In the genomic region with DNA sequence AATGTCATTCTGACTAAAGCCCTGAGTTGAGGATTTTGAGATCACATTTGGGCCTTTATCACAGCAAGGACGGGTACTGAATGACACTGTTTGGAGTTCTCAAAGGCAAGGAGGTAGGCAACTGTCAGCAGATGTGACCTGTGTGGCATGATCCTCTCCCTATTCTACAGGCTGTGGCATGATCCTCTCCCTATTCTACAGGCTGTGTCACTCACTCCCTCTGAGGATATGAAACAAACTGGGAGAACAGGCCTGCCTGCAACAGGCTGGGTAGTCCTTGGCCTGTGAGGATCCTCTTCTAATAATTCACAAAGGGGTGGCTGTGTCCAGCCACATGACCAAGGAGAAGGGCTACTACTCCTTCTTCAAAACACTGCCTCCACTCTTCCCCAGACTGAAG, we compare ENCODE assay signal across 9 cellular contexts.
"Had no signal": no experiment of that assay in that cellular context is flagged by ENCODE, and none has a peak within 500 bp of the region (broad histone marks: within the 10 kb centered on the region; RNA-seq: fewer than 3 reads in every experiment).

No MANE protein-coding gene starts in this region.

- H3K4me3 Mint-ChIP-seq: GM23338, H9, IgD-negative memory B cell had no signal

- H3K4me3 ChIP-seq: GM23338 had no signal

- H3K4me1 Mint-ChIP-seq: GM23338, IgD-negative memory B cell had no signal

- H2AFZ ChIP-seq: GM23338 had no signal

- H3K27ac Mint-ChIP-seq: GM23338, H9, IgD-negative memory B cell had no signal

- DNase-seq: H9, HCEC 1CT, KBM-7 had no signal

- H3K27ac ChIP-seq: HL-60 had no signal

- ATAC-seq: GM23338, HepG2 had no signal

- H3K4me2 ChIP-seq: GM23338 had no signal

- FAIRE-seq: H1, H54, HepG2 had no signal
